ENCODE assay signal across 8 cellular contexts in genomic region chr11:118198370-118198769, GRCh38. TPM values are rescaled to one million over a fixed set of nuclear protein-coding genes. Genes with fewer than 3 reads are reported as not detected.
DNase-seq lines count a peak whose midpoint lies in the region; ATAC-seq and TF ChIP-seq lines count a peak whose summit lies in the region.

No MANE protein-coding gene starts in this region.

- peaks cover 17% of the 10 kb centered on the region for H3K4me1 ChIP-seq in CD4-positive, CD25-positive, alpha-beta regulatory T cell (ENCODE audit: control insufficient read depth, insufficient read depth, low read length, poor library complexity, severe bottlenecking)
- peaks cover 19% of the 10 kb centered on the region for H3K4me1 ChIP-seq in PC-3 (ENCODE audit: insufficient read depth, low read length)
- peaks cover 0 to 35% (median 15%) of the 10 kb centered on the region in 3 donors for H3K4me1 ChIP-seq in esophagus squamous epithelium

- H3K27ac ChIP-seq in CD4-positive, CD25-positive, alpha-beta regulatory T cell (ENCODE audit: insufficient read depth, low read length, poor library complexity, severe bottlenecking): peak overlapping the region; percentile 28
- H3K27ac ChIP-seq in PC-3 (ENCODE audit: low read length) (no peak overlapping the region), esophagus squamous epithelium (peak overlapping the region in 2 of 4 donors; percentile 35 to 46)

- peaks cover 4% of the 10 kb centered on the region for H3F3A ChIP-seq in PC-3 (ENCODE audit: low read length, unreplicated experiment)

- no peaks in the 10 kb centered on the region for H3K27me3 Mint-ChIP-seq in CD4-positive, CD25-positive, alpha-beta regulatory T cell
- no peaks in the 10 kb centered on the region for H3K27me3 Mint-ChIP-seq in activated T-cell treated with anti-CD3 and anti-CD28 coated beads, Interleukin-2, amount 50 U/mL, for 4 hours (ENCODE audit: low read depth)
- H3K27me3 Mint-ChIP-seq in neural crest cell (ENCODE audit: low read depth): peaks cover 6% of the 10 kb centered on the region

- peak; percentile 99 for TF ChIP-seq CTCF in PC-3 (conservative IDR thresholded peaks at IDR 0.05; ENCODE audit: low read depth, low read length)
- peak; percentile 83 to 89 (median 88) for TF ChIP-seq CTCF in esophagus squamous epithelium (IDR thresholded peaks at IDR 0.05)
- TF ChIP-seq CTCF in neural crest cell (conservative IDR thresholded peaks at IDR 0.05): peak; percentile 92

- ATAC-seq in CD4-positive, CD25-positive, alpha-beta regulatory T cell (ENCODE audit: low read depth in 2 of 2): peak; percentile 64 to 72
- ATAC-seq in PC-3: peak; percentile 47
- peak; percentile 26 to 52 for ATAC-seq in activated T-cell treated with anti-CD3 and anti-CD28 coated beads, Interleukin-2, amount 50 U/mL, for 4 hours
- no peak for ATAC-seq in HG03039 (IDR thresholded peaks at IDR 0.05; ENCODE audit: unreplicated experiment)

- peaks cover 33% of the 10 kb centered on the region for H3K36me3 Mint-ChIP-seq in CD4-positive, CD25-positive, alpha-beta regulatory T cell
- peaks cover 29% of the 10 kb centered on the region for H3K36me3 Mint-ChIP-seq in activated T-cell treated with anti-CD3 and anti-CD28 coated beads, Interleukin-2, amount 50 U/mL, for 4 hours (ENCODE audit: insufficient read depth)
- no peaks in the 10 kb centered on the region for H3K36me3 Mint-ChIP-seq in neural crest cell (ENCODE audit: low read depth)

- H3K27me3 ChIP-seq in CD4-positive, CD25-positive, alpha-beta regulatory T cell (ENCODE audit: control insufficient read depth, insufficient read depth, low read length): no peaks in the 10 kb centered on the region
- H3K27me3 ChIP-seq in PC-3 (ENCODE audit: low read length) (no peaks in the 10 kb centered on the region), esophagus squamous epithelium (no peaks in the 10 kb centered on the region)

- BruUV-seq in PC-3 (replicated peaks; lab: Mats Ljungman, UMichigan): no TSS peak

- CTCF ChIA-PET in PC-3 (lab: Charles Lee): interaction anchor here (0.6 to 1.5 kb wide), 26 partner anchors 18 to 1899 kb away, joined by 3 to 33 read pairs (median 5); partner anchors contain the start of gene MPZL2

- H3K36me3 ChIP-seq in CD4-positive, CD25-positive, alpha-beta regulatory T cell (ENCODE audit: control insufficient read depth, insufficient read depth, low read length): peaks cover 66% of the 10 kb centered on the region
- H3K36me3 ChIP-seq in PC-3 (ENCODE audit: low read depth, low read length): no peaks in the 10 kb centered on the region
- no peaks in the 10 kb centered on the region for H3K36me3 ChIP-seq in esophagus squamous epithelium

- DNase-seq in CD4-positive, CD25-positive, alpha-beta regulatory T cell: peak; percentile 74 to 82 (median 82)
- DNase-seq in HK-2 (ENCODE audit: unreplicated experiment) (peak; percentile 55), PC-3 (peak; percentile 78), esophagus squamous epithelium (lab: John Stamatoyannopoulos, UW) (no peak), neural crest cell (ENCODE audit: low read depth, low spot score) (peak; percentile 78)
- DNase-seq in activated T-cell treated with anti-CD3 and anti-CD28 coated beads, Interleukin-2, amount 50 U/mL, for 4 hours: peak; percentile 82
- DNase-seq in stimulated activated naive CD4-positive, alpha-beta T cell treated with Interleukin-2 at 50 U/mL for 16 hours (lab: John Stamatoyannopoulos, UW): peak; percentile 78

- no peak for TF ChIP-seq POLR2A in esophagus squamous epithelium (IDR thresholded peaks at IDR 0.05)

- peak overlapping the region; percentile 69 to 80 (median 76) for H3K27ac Mint-ChIP-seq in CD4-positive, CD25-positive, alpha-beta regulatory T cell
- H3K27ac Mint-ChIP-seq in neural crest cell (ENCODE audit: unreplicated experiment): no peak overlapping the region

- H3K4me2 ChIP-seq in PC-3 (ENCODE audit: low read length): peak overlapping the region; percentile 59

- H3K9me2 ChIP-seq in PC-3 (replicated peaks; ENCODE audit: low read length): no peaks in the 10 kb centered on the region

- H3K4me1 Mint-ChIP-seq in CD4-positive, CD25-positive, alpha-beta regulatory T cell: peaks cover 0 to 13% (median 8%) of the 10 kb centered on the region in 4 donors
- peaks cover 14% of the 10 kb centered on the region for H3K4me1 Mint-ChIP-seq in activated T-cell treated with anti-CD3 and anti-CD28 coated beads, Interleukin-2, amount 50 U/mL, for 4 hours (ENCODE audit: low read depth)
- H3K4me1 Mint-ChIP-seq in neural crest cell: peaks cover 9% of the 10 kb centered on the region

- H3K9me3 ChIP-seq in CD4-positive, CD25-positive, alpha-beta regulatory T cell (ENCODE audit: control insufficient read depth in 2 of 2, low read length in 2 of 2): no peaks in the 10 kb centered on the region
- H3K9me3 ChIP-seq in PC-3 (ENCODE audit: low read length) (no peaks in the 10 kb centered on the region), esophagus squamous epithelium (no peaks in the 10 kb centered on the region)

- H3K9ac ChIP-seq in PC-3 (ENCODE audit: low read length): no peak overlapping the region

- no peaks in the 10 kb centered on the region for H4K20me1 ChIP-seq in PC-3 (ENCODE audit: low read length)

- no peaks in the 10 kb centered on the region for H3K9me3 Mint-ChIP-seq in CD4-positive, CD25-positive, alpha-beta regulatory T cell
- H3K9me3 Mint-ChIP-seq in activated T-cell treated with anti-CD3 and anti-CD28 coated beads, Interleukin-2, amount 50 U/mL, for 4 hours: no peaks in the 10 kb centered on the region
- no peaks in the 10 kb centered on the region for H3K9me3 Mint-ChIP-seq in neural crest cell

- no peak overlapping the region for H3K4me3 ChIP-seq in CD4-positive, CD25-positive, alpha-beta regulatory T cell (ENCODE audit: low read depth, low read length)
- H3K4me3 ChIP-seq in PC-3 (ENCODE audit: low read length): peak overlapping the region; percentile 23; the same call in 1 of the 2 replicates
- H3K4me3 ChIP-seq in esophagus squamous epithelium: peak overlapping the region in 2 of 4 donors; percentile 19 to 50

- H3K4me3 Mint-ChIP-seq in CD4-positive, CD25-positive, alpha-beta regulatory T cell: peak overlapping the region in 1 of 4 donors; percentile 24
- no peak overlapping the region for H3K4me3 Mint-ChIP-seq in activated T-cell treated with anti-CD3 and anti-CD28 coated beads, Interleukin-2, amount 50 U/mL, for 4 hours
- H3K4me3 Mint-ChIP-seq in neural crest cell: no peak overlapping the region

- POLR2A ChIA-PET in PC-3 (lab: Charles Lee; ENCODE audit: unreplicated experiment): no interaction called here

- 0 to 1% methylated on average over 8 to 9 of the region's 9 CpGs for WGBS in esophagus squamous epithelium, 2 donors

- H3K79me2 ChIP-seq in PC-3 (ENCODE audit: low read length): no peaks in the 10 kb centered on the region

- intact Hi-C loops in PC-3 (cut with micrococcal nuclease): loop anchor here (1.0 to 2.0 kb wide), 3 partner anchors 48 to 154 kb away; no protein-coding TSS in a partner anchor
- intact Hi-C loops in esophagus squamous epithelium (cut with DNase I): loop anchor here (10.0 kb wide), 1 partner anchor 146 kb away; the partner anchor contains the start of genes CD3D and CD3G

- H2AFZ ChIP-seq in PC-3 (ENCODE audit: low read length): peak overlapping the region; percentile 20; the same call in 1 of the 2 replicates

RNA-seq across cellular contexts. Expression of gene SCN2B, which starts 21.9 kb away (rescaled TPM):
- not detected for total RNA-seq in CD4-positive, CD25-positive, alpha-beta regulatory T cell
- polyA plus RNA-seq in CD4-positive, CD25-positive, alpha-beta regulatory T cell: not detected
- total RNA-seq in PC-3 (2014; rRNA removed) (0.12 TPM in 1 of 2 replicates, not detected in the other), esophagus squamous epithelium (1 to 10 TPM in 1 of 4 donors, under 1 TPM in 1, not detected in 2; 0.38 to 1.1 TPM), neural crest cell (0.40 and 0.43 TPM in 2 replicates)
- not detected for total RNA-seq in activated T-cell treated with anti-CD3 and anti-CD28 coated beads, Interleukin-2, amount 50 U/mL, for 4 hours

RNA-seq across cellular contexts. Expression of gene JAML, which starts 26.4 kb away (rescaled TPM):
- total RNA-seq in CD4-positive, CD25-positive, alpha-beta regulatory T cell: 71.5 TPM
- 100 to 1,000 TPM; 169 to 200 (median 174) TPM for polyA plus RNA-seq in CD4-positive, CD25-positive, alpha-beta regulatory T cell
- total RNA-seq in PC-3 (2014; rRNA removed) (not detected in 2 replicates), esophagus squamous epithelium (10 to 100 TPM in 2 of 4 donors, 1 to 10 TPM in 2; 2.2 to 17.9 (median 9.5) TPM), neural crest cell (not detected in 2 replicates)
- total RNA-seq in activated T-cell treated with anti-CD3 and anti-CD28 coated beads, Interleukin-2, amount 50 U/mL, for 4 hours: 100 to 1,000 TPM; 135 to 153 (median 137) TPM

RNA-seq across cellular contexts. Expression of gene SCN4B, which starts 45.7 kb away (rescaled TPM):
- not detected for total RNA-seq in CD4-positive, CD25-positive, alpha-beta regulatory T cell
- polyA plus RNA-seq in CD4-positive, CD25-positive, alpha-beta regulatory T cell: not detected
- total RNA-seq in PC-3 (2014; rRNA removed) (not detected in 2 replicates), esophagus squamous epithelium (1 to 10 TPM in 3 of 4 donors, under 1 TPM in 1; 0.87 to 4.2 (median 1.3) TPM), neural crest cell (2.0 and 2.4 TPM in 2 replicates)
- not detected for total RNA-seq in activated T-cell treated with anti-CD3 and anti-CD28 coated beads, Interleukin-2, amount 50 U/mL, for 4 hours

RNA-seq across cellular contexts. Expression of gene MPZL3, which starts 53.8 kb away (rescaled TPM):
- 16.1 TPM for total RNA-seq in CD4-positive, CD25-positive, alpha-beta regulatory T cell
- 10 to 100 TPM in 1 of 4 donors, 1 to 10 TPM in 3; 4.5 to 12.2 (median 6.3) TPM for polyA plus RNA-seq in CD4-positive, CD25-positive, alpha-beta regulatory T cell
- total RNA-seq in PC-3 (2014; rRNA removed) (7.0 and 8.4 TPM in 2 replicates), esophagus squamous epithelium (10 to 100 TPM; 17.4 to 44.4 (median 32.4) TPM), neural crest cell (0.35 and 0.43 TPM in 2 replicates)
- total RNA-seq in activated T-cell treated with anti-CD3 and anti-CD28 coated beads, Interleukin-2, amount 50 U/mL, for 4 hours: 10 to 100 TPM; 52.7 to 72.0 (median 56.4) TPM
